32 cellular contexts compared by ENCODE assay signal in genomic region chr2:20192781-20193180, GRCh38. TPM values are rescaled to one million over a fixed set of nuclear protein-coding genes. Genes with fewer than 3 reads are reported as not detected.
"Had no signal": no experiment of that assay in that cellular context is flagged by ENCODE, and none has a peak within 500 bp of the region (broad histone marks: within the 10 kb centered on the region; RNA-seq: fewer than 3 reads in every experiment).

No MANE protein-coding gene starts in this region.

- ATAC-seq: esophagus mucosa; foreskin keratinocyte; left colon; mucosa of descending colon; natural killer cell treated with Interleukin-12 subunit alpha and Interleukin-12 subunit beta and Interleukin-15 and Interleukin-18, amount 100 ng/mL, for 72 hours had no signal

- H3K4me1 Mint-ChIP-seq: activated CD4-positive, alpha-beta T cell treated with anti-CD3 and anti-CD28 coated beads, Interleukin-2, amount 10 ng/mL, durations not matched to agents 24 days and 14 days; activated naive CD4-positive, alpha-beta T cell treated with anti-CD3 and anti-CD28 coated beads, Interleukin-2, amount 10 ng/mL, durations not matched to agents 7 days and 5 days; activated naive CD8-positive, alpha-beta T cell treated with anti-CD3 and anti-CD28 coated beads, Interleukin-2, amount 10 ng/mL, durations not matched to agents 7 days and 5 days; immature natural killer cell had no signal

- H3K36me3 ChIP-seq: brain microvascular endothelial cell, heart left ventricle, neutrophil, sigmoid colon, suprapubic skin, tibial nerve, uterus had no signal

- FAIRE-seq: kidney, small intestine, TTC549 had no signal

- H3K9me3 ChIP-seq: heart left ventricle, mucosa of descending colon, neutrophil, suprapubic skin, tibial nerve, uterus had no signal

- H3K4me3 Mint-ChIP-seq: activated CD4-positive, alpha-beta memory T cell treated with anti-CD3 and anti-CD28 coated beads for 36 hours; activated CD4-positive, alpha-beta T cell treated with anti-CD3 and anti-CD28 coated beads, Interleukin-2, amount 10 ng/mL, durations not matched to agents 24 days and 14 days; activated naive CD4-positive, alpha-beta T cell treated with anti-CD3 and anti-CD28 coated beads, Interleukin-2, amount 10 ng/mL, durations not matched to agents 7 days and 5 days; activated naive CD8-positive, alpha-beta T cell treated with anti-CD3 and anti-CD28 coated beads, Interleukin-2, amount 10 ng/mL, durations not matched to agents 7 days and 5 days; immature natural killer cell; natural killer cell treated with Interleukin-12 subunit alpha and Interleukin-12 subunit beta and Interleukin-15 and Interleukin-18, amount 100 ng/mL, for 72 hours; T-helper 1 cell treated with Interleukin-12 subunit alpha and Interleukin-12 subunit beta and Interleukin-4 antibody, amounts not matched to agents 30 μg/mL and 1 μg/mL, for 36 hours had no signal

- H3K27ac ChIP-seq: brain microvascular endothelial cell, foreskin keratinocyte, heart left ventricle, neutrophil, sigmoid colon, suprapubic skin, tibial nerve, uterus had no signal

- DNase-seq: activated CD4-positive, alpha-beta memory T cell treated with anti-CD3 and anti-CD28 coated beads for 36 hours; activated CD4-positive, alpha-beta T cell treated with anti-CD3 and anti-CD28 coated beads, Interleukin-2, amount 10 ng/mL, durations not matched to agents 24 days and 14 days; activated CD4-positive, CD25-positive, alpha-beta regulatory T cell treated with anti-CD3 and anti-CD28 coated beads, Interleukin-2, amount 50 U/mL, for 72 hours; activated CD8-positive, alpha-beta memory T cell treated with anti-CD3 and anti-CD28 coated beads, Interleukin-2, amount 50 U/mL, for 4 hours; activated gamma-delta T cell; activated naive CD4-positive, alpha-beta T cell treated with anti-CD3 and anti-CD28 coated beads, Interleukin-2, amount 10 ng/mL, durations not matched to agents 7 days and 5 days; activated naive CD8-positive, alpha-beta T cell treated with anti-CD3 and anti-CD28 coated beads, Interleukin-2, amount 10 ng/mL, durations not matched to agents 7 days and 5 days; activated T-cell treated with anti-CD3 and anti-CD28 coated beads, Interleukin-2, amount 50 U/mL, for 1 hour; amniotic stem cell; brain microvascular endothelial cell; cortex of kidney; foreskin keratinocyte; heart left ventricle; hypothalamus; immature natural killer cell; kidney; left colon; mucosa of descending colon; sigmoid colon; small intestine; stimulated activated naive CD4-positive, alpha-beta T cell; SW 1271; T-helper 9 cell; uterus had no signal

- H3K4me1 ChIP-seq: heart left ventricle, tibial nerve, uterus had no signal

- H3K36me3 Mint-ChIP-seq: activated CD4-positive, alpha-beta memory T cell treated with anti-CD3 and anti-CD28 coated beads for 36 hours; activated naive CD4-positive, alpha-beta T cell treated with anti-CD3 and anti-CD28 coated beads, Interleukin-2, amount 10 ng/mL, durations not matched to agents 7 days and 5 days; activated naive CD8-positive, alpha-beta T cell treated with anti-CD3 and anti-CD28 coated beads, Interleukin-2, amount 10 ng/mL, durations not matched to agents 7 days and 5 days; immature natural killer cell; natural killer cell treated with Interleukin-12 subunit alpha and Interleukin-12 subunit beta and Interleukin-15 and Interleukin-18, amount 100 ng/mL, for 72 hours had no signal

- H3K27ac Mint-ChIP-seq: activated CD4-positive, alpha-beta memory T cell treated with anti-CD3 and anti-CD28 coated beads for 36 hours; activated CD4-positive, alpha-beta T cell treated with anti-CD3 and anti-CD28 coated beads, Interleukin-2, amount 10 ng/mL, durations not matched to agents 24 days and 14 days; activated naive CD4-positive, alpha-beta T cell treated with anti-CD3 and anti-CD28 coated beads, Interleukin-2, amount 10 ng/mL, durations not matched to agents 7 days and 5 days; activated naive CD8-positive, alpha-beta T cell treated with anti-CD3 and anti-CD28 coated beads, Interleukin-2, amount 10 ng/mL, durations not matched to agents 7 days and 5 days; immature natural killer cell; natural killer cell treated with Interleukin-12 subunit alpha and Interleukin-12 subunit beta and Interleukin-15 and Interleukin-18, amount 100 ng/mL, for 72 hours; T-helper 1 cell treated with Interleukin-12 subunit alpha and Interleukin-12 subunit beta and Interleukin-4 antibody, amounts not matched to agents 30 μg/mL and 1 μg/mL, for 36 hours had no signal

- H3K9me3 Mint-ChIP-seq: activated CD4-positive, alpha-beta memory T cell treated with anti-CD3 and anti-CD28 coated beads for 36 hours; activated CD4-positive, alpha-beta T cell treated with anti-CD3 and anti-CD28 coated beads, Interleukin-2, amount 10 ng/mL, durations not matched to agents 24 days and 14 days; activated naive CD4-positive, alpha-beta T cell treated with anti-CD3 and anti-CD28 coated beads, Interleukin-2, amount 10 ng/mL, durations not matched to agents 7 days and 5 days; activated naive CD8-positive, alpha-beta T cell treated with anti-CD3 and anti-CD28 coated beads, Interleukin-2, amount 10 ng/mL, durations not matched to agents 7 days and 5 days; immature natural killer cell; natural killer cell treated with Interleukin-12 subunit alpha and Interleukin-12 subunit beta and Interleukin-15 and Interleukin-18, amount 100 ng/mL, for 72 hours; T-helper 1 cell treated with Interleukin-12 subunit alpha and Interleukin-12 subunit beta and Interleukin-4 antibody, amounts not matched to agents 30 μg/mL and 1 μg/mL, for 36 hours had no signal

- H3K27me3 ChIP-seq: brain microvascular endothelial cell, foreskin keratinocyte, heart left ventricle, neutrophil, sigmoid colon, suprapubic skin, tibial nerve, uterus had no signal

- H3K27me3 Mint-ChIP-seq: activated CD4-positive, alpha-beta memory T cell treated with anti-CD3 and anti-CD28 coated beads for 36 hours; activated CD4-positive, alpha-beta T cell treated with anti-CD3 and anti-CD28 coated beads, Interleukin-2, amount 10 ng/mL, durations not matched to agents 24 days and 14 days; activated naive CD4-positive, alpha-beta T cell treated with anti-CD3 and anti-CD28 coated beads, Interleukin-2, amount 10 ng/mL, durations not matched to agents 7 days and 5 days; activated naive CD8-positive, alpha-beta T cell treated with anti-CD3 and anti-CD28 coated beads, Interleukin-2, amount 10 ng/mL, durations not matched to agents 7 days and 5 days; natural killer cell treated with Interleukin-12 subunit alpha and Interleukin-12 subunit beta and Interleukin-15 and Interleukin-18, amount 100 ng/mL, for 72 hours had no signal

- H3K4me3 ChIP-seq: heart left ventricle, lung, mucosa of descending colon, sigmoid colon, suprapubic skin, tibial nerve, uterus had no signal

RNA-seq across cellular contexts. Expression of gene SDC1, which starts 32.1 kb away (rescaled TPM):
- total RNA-seq: natural killer cell treated with Interleukin-12 subunit alpha and Interleukin-12 subunit beta and Interleukin-15 and Interleukin-18, amount 100 ng/mL, for 72 hours had no signal
- polyA plus RNA-seq: immature natural killer cell had no signal
